In genomic region chr6:89007209-89008001, GRCh38 we compare ENCODE assay signal across 14 cellular contexts. TPM values are rescaled to one million over a fixed set of nuclear protein-coding genes. Genes with fewer than 3 reads are reported as not detected.
DNase-seq lines count a peak whose midpoint lies in the region; ATAC-seq, FAIRE-seq and TF ChIP-seq lines count a peak whose summit lies in the region.
"Had no signal": no experiment of that assay in that cellular context is flagged by ENCODE, and none has a peak within 500 bp of the region (broad histone marks: within the 10 kb centered on the region; RNA-seq: fewer than 3 reads in every experiment).

No MANE protein-coding gene starts in this region.

- in situ Hi-C loops in IMR-90 (cut with MboI; ENCODE audit: low sequenced_read_pairs), result no loop called here

- H3K4me3 ChIP-seq in IMR-90 (ENCODE audit: insufficient read depth, low read depth, low read length) (no peak overlapping the region), astrocyte (ENCODE audit: insufficient read depth, low read depth, low read length) (no peak overlapping the region), lung (no peak overlapping the region), heart left ventricle (peak overlapping the region in 1 of 12 donors; percentile 9)
- H3K4me3 ChIP-seq: ovary had no signal

- H2BK5ac ChIP-seq in IMR-90 (ENCODE audit: low read depth, low read length, poor library complexity, severe bottlenecking), result no peak overlapping the region

- H3K9me3 Mint-ChIP-seq in CD14-positive monocyte (peaks cover 0 to 10% (median 2%) of the 10 kb centered on the region in 7 donors), astrocyte (ENCODE audit: unreplicated experiment) (no peaks in the 10 kb centered on the region)
- H3K9me3 Mint-ChIP-seq: memory B cell had no signal

- no peak overlapping the region for H2AK5ac ChIP-seq in IMR-90 (ENCODE audit: low read depth, low read length)

- H3K4me1 Mint-ChIP-seq in CD14-positive monocyte (peaks cover 40% of the 10 kb centered on the region), astrocyte (ENCODE audit: low read depth, unreplicated experiment) (peaks cover 8% of the 10 kb centered on the region)

- TF ChIP-seq CTCF in CD14-positive monocyte (IDR thresholded peaks at IDR 0.05) (no peak), IMR-90 (conservative IDR thresholded peaks at IDR 0.05; ENCODE audit: low read depth, low read length) (no peak), astrocyte (IDR thresholded peaks at IDR 0.05; ENCODE audit: insufficient read depth, low read depth, low read length) (no peak), lung (IDR thresholded peaks at IDR 0.05; ENCODE audit: control extremely low read depth, extremely low read depth) (no peak), heart left ventricle (IDR thresholded peaks at IDR 0.05) (no peak)

- H4K20me1 ChIP-seq in IMR-90 (ENCODE audit: insufficient read depth, low read length) (no peaks in the 10 kb centered on the region), astrocyte (ENCODE audit: insufficient read depth, low read length) (no peaks in the 10 kb centered on the region)

- no peak overlapping the region for H3K23ac ChIP-seq in IMR-90 (ENCODE audit: low read depth, low read length)

- H2AK9ac ChIP-seq in IMR-90 (replicated peaks; ENCODE audit: low read depth, low read length, poor library complexity), result no peak overlapping the region

- BruUV-seq in IMR-90 (replicated peaks; lab: Mats Ljungman, UMichigan), result no TSS peak

- H3K14ac ChIP-seq in IMR-90 (replicated peaks; ENCODE audit: low read depth, low read length), result no peak overlapping the region

- H3K9ac ChIP-seq in IMR-90 (ENCODE audit: low read depth, low read length) (no peak overlapping the region), astrocyte (ENCODE audit: low read length) (no peak overlapping the region)

- peak overlapping the region; percentile 90 to 93 (median 92) for H3K27ac Mint-ChIP-seq in CD14-positive monocyte
- no peak overlapping the region for H3K27ac Mint-ChIP-seq in astrocyte (ENCODE audit: unreplicated experiment)
- H3K27ac Mint-ChIP-seq: memory B cell had no signal

- TF ChIP-seq POLR2A in IMR-90 (IDR thresholded peaks at IDR 0.05; ENCODE audit: low read depth, low read length), result no peak
- TF ChIP-seq POLR2A in heart left ventricle (IDR thresholded peaks at IDR 0.05), result no peak

- dilution Hi-C loops in IMR-90 (cut with HindIII; ENCODE audit: low sequenced_read_pairs, unreplicated experiment), result no loop called here

- POLR2A ChIA-PET in IMR-90 (lab: Charles Lee; ENCODE audit: unreplicated experiment), result no interaction called here

- FAIRE-seq in astrocyte (lab: Jason Lieb, UNC), result no peak

- CTCF ChIA-PET in IMR-90 (lab: Yijun Ruan, JAX), result no interaction called here

- no peak overlapping the region for H2BK15ac ChIP-seq in IMR-90 (ENCODE audit: low read depth, low read length)

- H3K9me3 ChIP-seq in IMR-90 (ENCODE audit: control insufficient read depth, insufficient read depth, low read length) (no peaks in the 10 kb centered on the region), astrocyte (ENCODE audit: insufficient read depth, low read depth, low read length) (no peaks in the 10 kb centered on the region), lung (ENCODE audit: control insufficient read depth in 2 of 2, insufficient read depth in 1 of 2, low read length in 1 of 2) (no peaks in the 10 kb centered on the region), heart left ventricle (no peaks in the 10 kb centered on the region)
- H3K9me3 ChIP-seq: ovary had no signal

- H3K18ac ChIP-seq in IMR-90 (ENCODE audit: low read depth, low read length), result no peak overlapping the region

- H3K36me3 Mint-ChIP-seq in CD14-positive monocyte, result peaks cover 0 to 2% of the 10 kb centered on the region in 2 donors
- H3K36me3 Mint-ChIP-seq in astrocyte (ENCODE audit: low read depth, unreplicated experiment), result no peaks in the 10 kb centered on the region
- H3K36me3 Mint-ChIP-seq: memory B cell had no signal

- H3K9me1 ChIP-seq in IMR-90 (ENCODE audit: insufficient read depth, low read length), result no peaks in the 10 kb centered on the region

- H2AFZ ChIP-seq in IMR-90 (replicated peaks; ENCODE audit: low read length, poor library complexity) (no peak overlapping the region), astrocyte (ENCODE audit: low read depth, low read length) (no peak overlapping the region)

- H2BK120ac ChIP-seq in IMR-90 (ENCODE audit: low read depth, low read length), result no peak overlapping the region

- no peak overlapping the region for H3K56ac ChIP-seq in IMR-90 (ENCODE audit: extremely low read depth, insufficient read depth, low read length)

- peak overlapping the region; percentile 77 to 89 for H3K4me3 Mint-ChIP-seq in CD14-positive monocyte
- H3K4me3 Mint-ChIP-seq in astrocyte (ENCODE audit: unreplicated experiment), result no peak overlapping the region
- H3K4me3 Mint-ChIP-seq: memory B cell had no signal

- intact Hi-C loops in CD14-positive monocyte (cut with micrococcal nuclease), result no loop called here
- intact Hi-C loops in IMR-90 (cut with micrococcal nuclease), result no loop called here
- intact Hi-C loops in head of caudate nucleus (cut with DNase I), result no loop called here
- intact Hi-C loops in heart left ventricle (cut with DNase I), result no loop called here

- H4K8ac ChIP-seq in IMR-90 (ENCODE audit: low read depth in 2 of 2, low read length in 2 of 2), result no peak overlapping the region

- H4K91ac ChIP-seq in IMR-90 (ENCODE audit: insufficient read depth, low read depth, low read length), result no peak overlapping the region

- ATAC-seq in IMR-90 (ENCODE audit: low read depth) (no peak), lung (ENCODE audit: insufficient read depth, low FRiP score) (peak; percentile 29), heart left ventricle (no peak), GM18867 (IDR thresholded peaks at IDR 0.05; ENCODE audit: unreplicated experiment) (no peak)
- ATAC-seq: Right ventricle myocardium inferior had no signal

- H3K79me1 ChIP-seq in IMR-90 (ENCODE audit: low read depth in 1 of 2, low read length in 2 of 2), result no peaks in the 10 kb centered on the region

- H3K36me3 ChIP-seq in IMR-90 (ENCODE audit: control insufficient read depth, insufficient read depth, low read length) (no peaks in the 10 kb centered on the region), astrocyte (ENCODE audit: insufficient read depth, low read length) (no peaks in the 10 kb centered on the region), lung (ENCODE audit: control insufficient read depth in 2 of 2, insufficient read depth in 2 of 2, low read length in 2 of 2) (no peaks in the 10 kb centered on the region), heart left ventricle (no peaks in the 10 kb centered on the region)
- H3K36me3 ChIP-seq: ovary had no signal

- H3K27me3 Mint-ChIP-seq in CD14-positive monocyte (ENCODE audit: low read depth in 3 of 3) (peaks cover 0 to 4% (median 4%) of the 10 kb centered on the region in 3 donors), astrocyte (ENCODE audit: low read depth, unreplicated experiment) (peaks cover 2% of the 10 kb centered on the region)

- H2BK20ac ChIP-seq in IMR-90 (ENCODE audit: low read depth, low read length), result no peak overlapping the region

- peak overlapping the region; percentile 41; the same call in 1 of the 2 replicates for H3K4me2 ChIP-seq in IMR-90 (ENCODE audit: low read depth, low read length)
- H3K4me2 ChIP-seq in astrocyte (ENCODE audit: low read length), result peak overlapping the region; percentile 30

- H3K79me2 ChIP-seq in astrocyte (ENCODE audit: insufficient read depth, low read length), result no peaks in the 10 kb centered on the region

- H3K4ac ChIP-seq in IMR-90 (ENCODE audit: low read depth, low read length), result no peak overlapping the region

- 0 out of 2 replicates have a peak, but pooled peaks cover 2% of the 10 kb centered on the region for H3K27me3 ChIP-seq in IMR-90 (ENCODE audit: control insufficient read depth, insufficient read depth, low read length)
- H3K27me3 ChIP-seq in astrocyte (ENCODE audit: insufficient read depth, low read length), result no peaks in the 10 kb centered on the region
- H3K27me3 ChIP-seq in lung (ENCODE audit: control insufficient read depth, insufficient read depth), result no peaks in the 10 kb centered on the region
- no peaks in the 10 kb centered on the region for H3K27me3 ChIP-seq in heart left ventricle
- H3K27me3 ChIP-seq: ovary had no signal

- no peak for TF ChIP-seq RAD21 in IMR-90 (IDR thresholded peaks at IDR 0.05; ENCODE audit: low read length)

- WGBS in IMR-90 (ENCODE audit: extremely low coverage in 2 of 2, insufficient read length in 1 of 2), 2 experiments, result 92% methylated on average over 2 of the region's 15 CpGs; no CpG with 5 or more reads in 1 of the 2 experiments
- WGBS in lung, 2 donors, result 31 to 48% methylated on average over 15 of the region's 15 CpGs
- WGBS in heart left ventricle, 4 donors, result 60 to 73% (median 61%) methylated on average over 15 of the region's 15 CpGs

- H3K27ac ChIP-seq in IMR-90 (ENCODE audit: insufficient read depth, low read length) (no peak overlapping the region), astrocyte (ENCODE audit: low read depth, low read length) (no peak overlapping the region), lung (ENCODE audit: low read depth in 1 of 2, low read length in 1 of 2) (peak overlapping the region in 1 of 2 donors; percentile 52), heart left ventricle (peak overlapping the region in 1 of 12 donors; percentile 42)
- H3K27ac ChIP-seq: ovary had no signal

- H4K5ac ChIP-seq in IMR-90 (ENCODE audit: low read depth, low read length), result no peak overlapping the region

- no peaks in the 10 kb centered on the region for H3K4me1 ChIP-seq in IMR-90 (ENCODE audit: control insufficient read depth, insufficient read depth, low read length)
- H3K4me1 ChIP-seq in astrocyte (ENCODE audit: insufficient read depth, low read length), result no peaks in the 10 kb centered on the region
- peaks cover 0 to 7% of the 10 kb centered on the region in 2 donors for H3K4me1 ChIP-seq in lung (ENCODE audit: control insufficient read depth in 2 of 2, insufficient read depth in 2 of 2, low read length in 2 of 2)
- peaks cover 0 to 7% (median 1%) of the 10 kb centered on the region in 12 donors for H3K4me1 ChIP-seq in heart left ventricle

- DNase-seq in CD14-positive monocyte (ENCODE audit: low spot score), result no peak
- no peak for DNase-seq in IMR-90
- DNase-seq in astrocyte (ENCODE audit: low read depth), result no peak
- peak; percentile 29 for DNase-seq in lung (ENCODE audit: low spot score)
- no peak for DNase-seq in retina
- no peak for DNase-seq in head of caudate nucleus
- DNase-seq in heart left ventricle, result no peak
- DNase-seq: amniotic stem cell; effector memory CD4-positive, alpha-beta T cell; NCI-H526; ovary had no signal

TF ChIP-seq in IMR-90, 13 proteins besides CTCF, POLR2A, EP300 and RAD21 (continues in another document):
- no peak for TF ChIP-seq RCOR1 (IDR thresholded peaks at IDR 0.05; ENCODE audit: insufficient replicate concordance, low read length)
- TF ChIP-seq RFX5 (IDR thresholded peaks at IDR 0.05; ENCODE audit: low read depth, low read length), result no peak

RNA-seq across cellular contexts. Expression of gene RNGTT, which starts 44.0 kb away (rescaled TPM):
- 1 to 10 TPM; 5.8 to 8.6 TPM for polyA plus RNA-seq in CD14-positive monocyte
- 21.7 and 42.8 TPM in 2 replicates for total RNA-seq in IMR-90 (2012; rRNA removed)
- 4.7 and 5.4 TPM in 2 replicates for polyA plus RNA-seq in IMR-90 (2012; rRNA removed)
- polyA plus RNA-seq in IMR-90 (2012; cell fraction: cytosol; rRNA removed), result 0.95 and 2.2 TPM in 2 replicates
- 0.72 and 3.9 TPM in 2 replicates for polyA plus RNA-seq in IMR-90 (2012; cell fraction: nucleus; rRNA removed; ENCODE audit: low replicate concordance)
- total RNA-seq in astrocyte, result 16.0 and 16.4 TPM in 2 replicates
- 10 to 100 TPM; 12.3 to 25.0 TPM for total RNA-seq in lung
- polyA plus RNA-seq in lung, result 1 to 10 TPM; 3.0 to 6.1 TPM
- 10 to 100 TPM in 2 of 9 donors, 1 to 10 TPM in 7; 5.7 to 11.6 (median 9.1) TPM for total RNA-seq in heart left ventricle
- 1 to 10 TPM; 2.6 to 9.5 TPM for polyA plus RNA-seq in heart left ventricle
